10 cellular contexts compared by ENCODE assay signal in genomic region chr3:152836269-152836668, GRCh38. TPM values are rescaled to one million over a fixed set of nuclear protein-coding genes. Genes with fewer than 3 reads are reported as not detected.
DNase-seq lines count a peak whose midpoint lies in the region; ATAC-seq and TF ChIP-seq lines count a peak whose summit lies in the region.
"Had no signal": no experiment of that assay in that cellular context is flagged by ENCODE, and none has a peak within 500 bp of the region (broad histone marks: within the 10 kb centered on the region; RNA-seq: fewer than 3 reads in every experiment).

No MANE protein-coding gene starts in this region.

- H3K27me3 ChIP-seq in cardiac muscle cell (peaks cover 18% of the 10 kb centered on the region), breast epithelium (no peaks in the 10 kb centered on the region), transverse colon (peaks cover 5% of the 10 kb centered on the region)

- no peak overlapping the region for H3K27ac ChIP-seq in cardiac muscle cell
- H3K27ac ChIP-seq in breast epithelium = no peak overlapping the region
- peak overlapping the region; percentile 85 to 92 (median 88) for H3K27ac ChIP-seq in transverse colon
- no peak overlapping the region for H3K27ac ChIP-seq in substantia nigra (ENCODE audit: low read depth, low read length, poor library complexity, severe bottlenecking)
- H3K27ac ChIP-seq: neutrophil had no signal

- DNase-seq in cardiac muscle cell (ENCODE audit: low read depth in 1 of 2, low spot score in 1 of 2) (no peak), left cardiac atrium (no peak), breast epithelium (ENCODE audit: low spot score in 2 of 2) (no peak), mucosa of descending colon (peak in 1 of 3 donors; percentile 34), transverse colon (no peak), substantia nigra (lab: John Stamatoyannopoulos, UW) (no peak), islet precursor cell (no peak), NCI-H510A (lab: John Stamatoyannopoulos, UW) (no peak)
- DNase-seq: NCI-H187 treated with DMSO at 0.1 percent for 48 hours had no signal

- 42 to 45% methylated on average over 4 to 14 of the region's 14 CpGs for whole genome bisulfite sequencing in transverse colon (ENCODE audit: low coverage in 1 of 2), 2 donors

- peaks cover 9% of the 10 kb centered on the region for H3K4me1 ChIP-seq in cardiac muscle cell (ENCODE audit: low read depth)
- no peaks in the 10 kb centered on the region for H3K4me1 ChIP-seq in breast epithelium
- peaks cover 7% of the 10 kb centered on the region for H3K4me1 ChIP-seq in mucosa of descending colon (ENCODE audit: low read depth)
- peaks cover 0 to 35% (median 7%) of the 10 kb centered on the region in 4 donors for H3K4me1 ChIP-seq in transverse colon

- intact Hi-C loops in left cardiac atrium (cut with DNase I) = no loop called here
- intact Hi-C loops in breast epithelium (cut with DNase I; ENCODE audit: low total_unique reads) = no loop called here
- intact Hi-C loops in mucosa of descending colon (cut with DNase I, micrococcal nuclease) = no loop called here
- intact Hi-C loops in transverse colon (cut with DNase I; ENCODE audit: low total_unique reads) = no loop called here

- TF ChIP-seq EP300 in transverse colon (IDR thresholded peaks at IDR 0.05; ENCODE audit: low read depth) = no peak

- in situ Hi-C loops in transverse colon (cut with MboI; ENCODE audit: low pct_ligation_motif_present in 1 of 4, low pct_unique_long_range_greater_than_20kb in 1 of 4, low sequenced_read_pairs in 3 of 4) = no loop called here

- peak overlapping the region; percentile 86 for H3K4me3 ChIP-seq in cardiac muscle cell
- H3K4me3 ChIP-seq in breast epithelium = peak overlapping the region; percentile 72 to 84 (median 73)
- H3K4me3 ChIP-seq in mucosa of descending colon = peak overlapping the region; percentile 71
- H3K4me3 ChIP-seq in transverse colon = peak overlapping the region; percentile 61 to 96 (median 70)

- no peaks in the 10 kb centered on the region for H3K9me3 ChIP-seq in cardiac muscle cell (ENCODE audit: low read depth)
- H3K9me3 ChIP-seq in breast epithelium = no peaks in the 10 kb centered on the region
- no peaks in the 10 kb centered on the region for H3K9me3 ChIP-seq in mucosa of descending colon
- H3K9me3 ChIP-seq in transverse colon = no peaks in the 10 kb centered on the region
- H3K9me3 ChIP-seq: neutrophil had no signal

- no peak for TF ChIP-seq POLR2A in breast epithelium (IDR thresholded peaks at IDR 0.05)
- no peak for TF ChIP-seq POLR2A in transverse colon (IDR thresholded peaks at IDR 0.05)

- TF ChIP-seq CTCF in cardiac muscle cell (IDR thresholded peaks at IDR 0.05; ENCODE audit: low read depth, low read length) = no peak
- no peak for TF ChIP-seq CTCF in breast epithelium (IDR thresholded peaks at IDR 0.05)
- no peak for TF ChIP-seq CTCF in mucosa of descending colon (IDR thresholded peaks at IDR 0.05)
- TF ChIP-seq CTCF in transverse colon (IDR thresholded peaks at IDR 0.05) = no peak

- no peak for ATAC-seq in left cardiac atrium
- ATAC-seq in mucosa of descending colon = no peak

- H3K36me3 ChIP-seq in cardiac muscle cell (no peaks in the 10 kb centered on the region), breast epithelium (no peaks in the 10 kb centered on the region), mucosa of descending colon (ENCODE audit: low read depth) (no peaks in the 10 kb centered on the region), transverse colon (no peaks in the 10 kb centered on the region)
- H3K36me3 ChIP-seq: neutrophil had no signal

RNA-seq across cellular contexts. Expression of gene P2RY1, which starts 1.3 kb away (rescaled TPM):
- total RNA-seq in cardiac muscle cell (4.6 and 4.8 TPM in 2 replicates), left cardiac atrium (1 to 10 TPM; 2.8 to 4.3 TPM), breast epithelium (10 to 100 TPM in 1 of 3 donors, 1 to 10 TPM in 1, under 1 TPM in 1; 0.98 to 10.9 (median 1.2) TPM), mucosa of descending colon (10 to 100 TPM; 18.8 to 40.1 (median 37.8) TPM), transverse colon (10 to 100 TPM; 22.3 to 37.0 (median 32.7) TPM)
- 1.9 and 2.5 TPM in 2 replicates for polyA plus RNA-seq in cardiac muscle cell

Comparison
In these comparisons a context has a peak if more than half of its experiments do, and no peak if none do; other contexts are left out.
1. H3K27ac ChIP-seq: peak in transverse colon (4 of 4); none in cardiac muscle cell (single experiment), breast epithelium (0 of 2) and substantia nigra (single experiment).
2. Peak in every context shown above with its lines, with median percentiles within 50 percentile points of each other: H3K4me3 ChIP-seq.